ENCODE assay signal across 1 cellular context in genomic region chr4:180932365-180933001, GRCh38.
TF ChIP-seq lines count a peak whose summit lies in the region.

No MANE protein-coding gene starts in this region.

TF ChIP-seq in IMR-90, 13 proteins besides CTCF, POLR2A, EP300 and RAD21 (continued from another document):
- TF ChIP-seq BHLHE40 (IDR thresholded peaks at IDR 0.05; ENCODE audit: low read depth, low read length) (no peak), MAFK (IDR thresholded peaks at IDR 0.05; ENCODE audit: low read depth, low read length) (no peak), FOS (IDR thresholded peaks at IDR 0.05; ENCODE audit: low read depth, low read length) (no peak), RCOR1 (IDR thresholded peaks at IDR 0.05; ENCODE audit: insufficient replicate concordance, low read length) (no peak), NFE2L2 (IDR thresholded peaks at IDR 0.05; ENCODE audit: low read depth, low read length) (no peak), SMC3 (IDR thresholded peaks at IDR 0.05; ENCODE audit: low read depth, low read length) (no peak), ELK1 (IDR thresholded peaks at IDR 0.05; ENCODE audit: borderline replicate concordance, low read depth, low read length) (no peak), MXI1 (IDR thresholded peaks at IDR 0.05; ENCODE audit: borderline replicate concordance, low read depth, low read length) (no peak), MAZ (IDR thresholded peaks at IDR 0.05; ENCODE audit: borderline replicate concordance, low read depth, low read length) (no peak), CEBPB (IDR thresholded peaks at IDR 0.05; ENCODE audit: low read depth, low read length) (no peak), RFX5 (IDR thresholded peaks at IDR 0.05; ENCODE audit: low read depth, low read length) (no peak), CHD1 (IDR thresholded peaks at IDR 0.05; ENCODE audit: low read depth, low read length) (no peak)
TF ChIP-seq in IMR-90: peak in this region for 0.
